Comparison of ENCODE assay signal across 8 cellular contexts in genomic region chr1:211133841-211134669, GRCh38. TPM values are rescaled to one million over a fixed set of nuclear protein-coding genes. Genes with fewer than 3 reads are reported as not detected.
DNase-seq lines count a peak whose midpoint lies in the region; ATAC-seq lines count a peak whose summit lies in the region.

A gene with protein sequence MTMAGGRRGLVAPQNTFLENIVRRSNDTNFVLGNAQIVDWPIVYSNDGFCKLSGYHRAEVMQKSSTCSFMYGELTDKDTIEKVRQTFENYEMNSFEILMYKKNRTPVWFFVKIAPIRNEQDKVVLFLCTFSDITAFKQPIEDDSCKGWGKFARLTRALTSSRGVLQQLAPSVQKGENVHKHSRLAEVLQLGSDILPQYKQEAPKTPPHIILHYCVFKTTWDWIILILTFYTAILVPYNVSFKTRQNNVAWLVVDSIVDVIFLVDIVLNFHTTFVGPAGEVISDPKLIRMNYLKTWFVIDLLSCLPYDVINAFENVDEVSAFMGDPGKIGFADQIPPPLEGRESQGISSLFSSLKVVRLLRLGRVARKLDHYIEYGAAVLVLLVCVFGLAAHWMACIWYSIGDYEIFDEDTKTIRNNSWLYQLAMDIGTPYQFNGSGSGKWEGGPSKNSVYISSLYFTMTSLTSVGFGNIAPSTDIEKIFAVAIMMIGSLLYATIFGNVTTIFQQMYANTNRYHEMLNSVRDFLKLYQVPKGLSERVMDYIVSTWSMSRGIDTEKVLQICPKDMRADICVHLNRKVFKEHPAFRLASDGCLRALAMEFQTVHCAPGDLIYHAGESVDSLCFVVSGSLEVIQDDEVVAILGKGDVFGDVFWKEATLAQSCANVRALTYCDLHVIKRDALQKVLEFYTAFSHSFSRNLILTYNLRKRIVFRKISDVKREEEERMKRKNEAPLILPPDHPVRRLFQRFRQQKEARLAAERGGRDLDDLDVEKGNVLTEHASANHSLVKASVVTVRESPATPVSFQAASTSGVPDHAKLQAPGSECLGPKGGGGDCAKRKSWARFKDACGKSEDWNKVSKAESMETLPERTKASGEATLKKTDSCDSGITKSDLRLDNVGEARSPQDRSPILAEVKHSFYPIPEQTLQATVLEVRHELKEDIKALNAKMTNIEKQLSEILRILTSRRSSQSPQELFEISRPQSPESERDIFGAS (minus strand): TSS chr1:211134148. CDS start chr1:211133945, 203 bp downstream.

- DNase-seq in AG08395 (ENCODE audit: low spot score), result peak; percentile 89
- DNase-seq in NCI-H2196 (lab: John Stamatoyannopoulos, UW; ENCODE audit: unreplicated experiment), result peak; percentile 91
- DNase-seq in activated CD4-positive, alpha-beta T cell treated with anti-CD3 and anti-CD28 coated beads for 24 hours (ENCODE audit: low read depth in 2 of 2), result peak; percentile 56 to 77
- peak; percentile 89 for DNase-seq in cerebellum (ENCODE audit: low spot score)
- DNase-seq in left colon, result peak; percentile 38 to 74
- peak; percentile 84 for DNase-seq in stimulated activated CD4-positive, alpha-beta T cell treated with anti-CD3 and anti-CD28 coated beads, Interleukin-1b, Interleukin-23, amount 100 ng/mL, for 48 hours

- intact Hi-C loops in left colon (cut with DNase I, micrococcal nuclease), result loop anchor here in 1 of 2 donors (2.0 kb wide), 1 partner anchor 549 kb away; no protein-coding TSS in a partner anchor

- peak; percentile 94 for ATAC-seq in GM18868 (IDR thresholded peaks at IDR 0.05; ENCODE audit: unreplicated experiment)
- ATAC-seq in HG03108 (IDR thresholded peaks at IDR 0.05; ENCODE audit: unreplicated experiment), result peak; percentile 92
- peak; percentile 91 for ATAC-seq in left colon

RNA-seq across cellular contexts. Expression of the gene that starts here (rescaled TPM):
- total RNA-seq in cerebellum (12.1 TPM), left colon (under 1 TPM; 0.27 to 0.70 TPM)

Comparison
In these comparisons a context has a peak if more than half of its experiments do, and no peak if none do; other contexts are left out.
1. Peak in every context shown above with its lines: DNase-seq and ATAC-seq.
2. Peak in DNase-seq and ATAC-seq in left colon; RNA of the gene not detected or under 1 TPM.